Comparison of ENCODE assay signal across 9 cellular contexts in the genomic region with DNA sequence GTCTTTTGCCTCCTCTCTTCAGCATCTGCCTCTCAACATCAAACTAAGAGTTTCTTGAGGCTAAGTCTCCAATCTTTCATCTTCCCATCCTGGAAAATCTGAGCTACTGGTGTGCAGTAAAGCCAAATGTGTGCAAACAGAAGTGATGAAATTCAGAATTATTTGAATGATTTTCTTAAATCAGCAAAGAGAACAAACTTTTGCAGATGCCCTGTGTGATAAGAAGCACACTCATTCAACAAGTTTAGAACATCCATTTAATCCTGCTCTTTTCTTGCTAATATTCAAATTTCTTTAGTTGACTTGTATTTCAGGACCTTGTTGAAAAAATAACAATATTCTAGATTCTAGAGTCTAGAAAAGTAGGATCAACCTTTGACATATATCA.
DNase-seq lines count a peak whose midpoint lies in the region; ATAC-seq and TF ChIP-seq lines count a peak whose summit lies in the region.
"Had no signal": no experiment of that assay in that cellular context is flagged by ENCODE, and none has a peak within 500 bp of the region (broad histone marks: within the 10 kb centered on the region; RNA-seq: fewer than 3 reads in every experiment).

No MANE protein-coding gene starts in this region.

- H3K36me3 Mint-ChIP-seq in memory B cell: peaks cover 5% of the 10 kb centered on the region

- H3K4me1 Mint-ChIP-seq in memory B cell: peaks cover 10% of the 10 kb centered on the region

- no peaks in the 10 kb centered on the region for H3K27me3 Mint-ChIP-seq in memory B cell

- peaks cover 6% of the 10 kb centered on the region for H3K9me3 Mint-ChIP-seq in memory B cell

- intact Hi-C loops in colonic mucosa (cut with DNase I): no loop called here

- peak overlapping the region; percentile 83 for H3K4me3 Mint-ChIP-seq in memory B cell

- H3K27me3 ChIP-seq in colonic mucosa: no peaks in the 10 kb centered on the region
- H3K27me3 ChIP-seq: tibial artery had no signal

- no peaks in the 10 kb centered on the region for H3K9me3 ChIP-seq in colonic mucosa

- no peaks in the 10 kb centered on the region for H3K4me1 ChIP-seq in colonic mucosa
- H3K4me1 ChIP-seq: lower lobe of right lung, tibial artery had no signal

- DNase-seq in memory B cell (ENCODE audit: low spot score in 2 of 2): no peak
- no peak for DNase-seq in colonic mucosa
- DNase-seq in AG20443 (ENCODE audit: low spot score): no peak
- DNase-seq in cerebellar cortex (ENCODE audit: low spot score): no peak
- DNase-seq: lower lobe of right lung, tibial artery had no signal

- peak; percentile 23 for ATAC-seq in GM19025 (IDR thresholded peaks at IDR 0.05; ENCODE audit: low read depth, unreplicated experiment)
- peak; percentile 27 for ATAC-seq in GM21825 (IDR thresholded peaks at IDR 0.05; ENCODE audit: unreplicated experiment)
- ATAC-seq in HG03460 (IDR thresholded peaks at IDR 0.05; ENCODE audit: unreplicated experiment): peak; percentile 18
- peak; percentile 14 for ATAC-seq in memory B cell (ENCODE audit: low read depth)

- H3K9ac ChIP-seq in colonic mucosa (ENCODE audit: low read depth in 2 of 2, low read length in 2 of 2): no peak overlapping the region

- peak overlapping the region; percentile 100 for H3K27ac Mint-ChIP-seq in memory B cell

- no peak overlapping the region for H3K4me3 ChIP-seq in colonic mucosa
- H3K4me3 ChIP-seq: tibial artery had no signal

- no peak overlapping the region for H3K27ac ChIP-seq in colonic mucosa
- H3K27ac ChIP-seq: lower lobe of right lung, tibial artery had no signal

- no peak for TF ChIP-seq CTCF in colonic mucosa (IDR thresholded peaks at IDR 0.05)

- no peaks in the 10 kb centered on the region for H3K36me3 ChIP-seq in colonic mucosa
- H3K36me3 ChIP-seq: lower lobe of right lung, tibial artery had no signal
